In the genomic region with DNA sequence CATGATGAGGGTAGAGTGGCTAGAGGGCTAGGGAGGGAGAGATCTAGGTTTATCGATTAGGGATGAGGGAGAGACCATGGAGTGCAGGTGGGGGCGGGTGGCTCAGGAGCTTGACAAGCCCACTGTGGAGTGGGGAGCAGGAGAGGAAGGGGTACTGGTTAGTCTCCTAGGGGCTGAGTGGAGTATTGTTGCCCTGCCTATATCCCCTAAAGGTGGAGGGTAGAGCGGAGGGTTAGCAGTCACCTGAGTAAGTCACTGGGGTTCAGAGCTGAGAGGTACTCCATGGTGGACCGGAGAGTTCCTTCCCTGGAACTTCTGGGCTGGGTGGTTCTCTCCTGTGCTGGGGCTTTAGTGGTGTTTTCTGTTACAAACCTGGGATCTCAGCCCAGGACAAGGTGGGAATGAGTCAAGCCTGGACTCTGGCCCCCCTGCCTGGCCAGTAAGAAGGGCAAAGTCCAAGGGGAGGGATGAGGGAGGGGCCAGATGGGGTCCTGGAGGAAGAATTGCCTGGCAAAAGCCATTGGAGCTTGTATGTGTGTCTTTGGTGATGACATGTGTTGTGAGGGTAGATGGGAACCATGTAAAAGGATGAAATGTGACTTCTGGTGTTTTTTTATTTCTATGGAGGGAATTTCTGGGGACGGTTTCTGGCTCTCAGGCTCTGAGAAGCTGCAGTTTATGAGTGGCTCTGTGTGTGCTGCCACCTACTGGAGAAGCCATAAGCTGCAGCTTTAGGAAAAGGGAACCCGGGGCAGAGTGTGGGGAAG, we compare ENCODE assay signal across 8 cellular contexts. TPM values are rescaled to one million over a fixed set of nuclear protein-coding genes. Genes with fewer than 3 reads are reported as not detected.
DNase-seq lines count a peak whose midpoint lies in the region; ATAC-seq and TF ChIP-seq lines count a peak whose summit lies in the region.

CIDEB (minus strand) TSS at position 403 of the 767 bp plus-strand sequence; CDS start at position 284, 119 bp downstream.

- no TSS peak for BruUV-seq in A673 (replicated peaks; lab: Mats Ljungman, UMichigan)

- H3K27ac Mint-ChIP-seq in WTC11 = peak within 1 kb of the TSS; percentile 49

- peaks cover 41% of the 10 kb centered on the region for H3K36me3 Mint-ChIP-seq in WTC11

- intact Hi-C loops in A673 (cut with micrococcal nuclease; ENCODE audit: unreplicated experiment) = no loop called here

- TF ChIP-seq CTCF in A673 (conservative IDR thresholded peaks at IDR 0.05; ENCODE audit: low read depth, low read length) = peak; percentile 96
- TF ChIP-seq CTCF in GM12874 (IDR thresholded peaks at IDR 0.05; ENCODE audit: insufficient read depth, low read depth, low read length) = peak; percentile 93
- peak; percentile 84 for TF ChIP-seq CTCF in WTC11 (IDR thresholded peaks at IDR 0.05)

- H3K9me3 ChIP-seq in A673 (ENCODE audit: low read depth, low read length, poor library complexity, severe bottlenecking) = no peaks in the 10 kb centered on the region

- no peak within 1 kb of the TSS for H3K4me3 ChIP-seq in A673 (ENCODE audit: low read depth, low read length, poor library complexity, severe bottlenecking)

- DNase-seq in A673 (ENCODE audit: low spot score) (peak; percentile 69), NCI-H1694 (lab: John Stamatoyannopoulos, UW) (peak; percentile 57), WTC11 (ENCODE audit: low spot score) (peak; percentile 77), kidney glomerular epithelial cell (lab: John Stamatoyannopoulos, UW) (peak; percentile 61)
- peak; percentile 48 for DNase-seq in central memory CD4-positive, alpha-beta T cell
- peak; percentile 50 for DNase-seq in stimulated activated CD4-positive, alpha-beta T cell treated with anti-CD3 and anti-CD28 coated beads, Interleukin-4, amount 100 ng/mL, for 4 hours

- peaks cover 13% of the 10 kb centered on the region for H3K4me1 ChIP-seq in A673 (ENCODE audit: insufficient read depth, low read length, poor library complexity, severe bottlenecking)

- peaks cover 14% of the 10 kb centered on the region for H3K27me3 Mint-ChIP-seq in WTC11 (ENCODE audit: low read depth)

- no peaks in the 10 kb centered on the region for H3K27me3 ChIP-seq in A673 (replicated peaks; ENCODE audit: insufficient read depth, low read depth, low read length, poor library complexity)

- CTCF ChIA-PET in A673 (lab: Charles Lee) = interaction anchor here (0.5 to 3.3 kb wide), 13 partner anchors 8 to 785 kb away, joined by 3 to 21 read pairs (median 4); partner anchors contain the start of genes DHRS1, KHNYN, MDP1 and NOP9
- CTCF ChIA-PET in WTC11 (lab: Charles Lee) = interaction anchor here (0.7 to 6.8 kb wide), 60 partner anchors 9 to 249 kb away, joined by 3 to 97 read pairs (median 4); partner anchors contain the start of genes ADCY4, CBLN3, CHMP4A and DCAF11

- POLR2A ChIA-PET in A673 (lab: Charles Lee; ENCODE audit: low non-redundant PET) = no interaction called here
- POLR2A ChIA-PET in WTC11 (lab: Charles Lee) = interaction anchor here (0.5 to 1.7 kb wide), 4 partner anchors 8 to 146 kb away, joined by 3 to 8 read pairs (median 6); partner anchors contain the start of genes DHRS1, NOP9 and TINF2

- ATAC-seq in WTC11 (peak; percentile 56), GM21515 (IDR thresholded peaks at IDR 0.05; ENCODE audit: unreplicated experiment) (no peak)

- peaks cover 15% of the 10 kb centered on the region for H3K4me1 Mint-ChIP-seq in WTC11

- H3K36me3 ChIP-seq in A673 (ENCODE audit: insufficient read depth, low read length, poor library complexity, severe bottlenecking) = peaks cover 34% of the 10 kb centered on the region

- H3K4me3 Mint-ChIP-seq in WTC11 = no peak within 1 kb of the TSS

- H3K27ac ChIP-seq in A673 (ENCODE audit: low read depth, low read length, poor library complexity, severe bottlenecking) = no peak within 1 kb of the TSS

- no peaks in the 10 kb centered on the region for H3K9me3 Mint-ChIP-seq in WTC11

TF ChIP-seq in WTC11, 78 proteins besides CTCF, POLR2A, EP300 and RAD21:
- no peak for TF ChIP-seq TP53 (CRISPR knock-in tag; IDR thresholded peaks at IDR 0.05)
- TF ChIP-seq GABPB1 (CRISPR knock-in tag; IDR thresholded peaks at IDR 0.05) = peak; percentile 84; the same call in 1 of the 2 replicates

RNA-seq across cellular contexts. Expression of gene CIDEB, which starts in this region (rescaled TPM):
- total RNA-seq in A673 (2021) (0.42 TPM in 1 of 2 replicates, not detected in the other), WTC11 (2021) (4.7 to 6.1 TPM (median 5.6 TPM) in 3 replicates)

Comparison
In these comparisons a context has a peak if more than half of its experiments do, and no peak if none do; other contexts are left out.
1. Peak in DNase-seq in A673; RNA of the gene not detected or under 1 TPM.